ENCODE assay signal across 11 cellular contexts in genomic region chr10:30804478-30805055, GRCh38.
A peak's percentile ranks its signal among the peaks of the same experiment; 100 is the strongest.
DNase-seq lines count a peak whose midpoint lies in the region; ATAC-seq and TF ChIP-seq lines count a peak whose summit lies in the region.
"Had no signal": no experiment of that assay in that cellular context is flagged by ENCODE, and none has a peak within 500 bp of the region (broad histone marks: within the 10 kb centered on the region; RNA-seq: fewer than 3 reads in every experiment).

No MANE protein-coding gene starts in this region.

- WGBS in esophagus, 2 donors = 34 to 54% methylated on average over 7 of the region's 7 CpGs

- ATAC-seq in lower lobe of right lung (peak; percentile 47 to 49), GM21423 (IDR thresholded peaks at IDR 0.05; ENCODE audit: unreplicated experiment) (no peak), HG02623 (IDR thresholded peaks at IDR 0.05; ENCODE audit: unreplicated experiment) (no peak)

- H3K27me3 ChIP-seq in esophagus (ENCODE audit: control insufficient read depth in 1 of 2, insufficient read depth in 2 of 2, low read length in 2 of 2) (no peaks in the 10 kb centered on the region), lower lobe of right lung (ENCODE audit: low read depth) (no peaks in the 10 kb centered on the region), stomach smooth muscle (ENCODE audit: control insufficient read depth in 1 of 2, insufficient read depth in 2 of 2, low read length in 2 of 2) (no peaks in the 10 kb centered on the region), colonic mucosa (no peaks in the 10 kb centered on the region)
- H3K27me3 ChIP-seq: dorsolateral prefrontal cortex had no signal

- H3K36me3 ChIP-seq in esophagus (ENCODE audit: control insufficient read depth in 2 of 2, insufficient read depth in 2 of 2, low read length in 1 of 2) = no peaks in the 10 kb centered on the region
- no peaks in the 10 kb centered on the region for H3K36me3 ChIP-seq in lower lobe of right lung
- H3K36me3 ChIP-seq in stomach smooth muscle (ENCODE audit: control insufficient read depth in 2 of 2, insufficient read depth in 2 of 2, low read length in 2 of 2) = no peaks in the 10 kb centered on the region
- no peaks in the 10 kb centered on the region for H3K36me3 ChIP-seq in colonic mucosa

- H3K4me1 ChIP-seq in esophagus (ENCODE audit: control insufficient read depth in 2 of 2, insufficient read depth in 2 of 2, low read length in 1 of 2) (peaks cover 4% of the 10 kb centered on the region in 2 donors), lower lobe of right lung (no peaks in the 10 kb centered on the region), stomach smooth muscle (ENCODE audit: control insufficient read depth, insufficient read depth, low read length) (peaks cover 22% of the 10 kb centered on the region), colonic mucosa (no peaks in the 10 kb centered on the region)

- H3K9me3 ChIP-seq in esophagus (ENCODE audit: control insufficient read depth in 2 of 2, insufficient read depth in 1 of 2, low read depth in 1 of 2, low read length in 1 of 2) (peaks cover 0 to 2% of the 10 kb centered on the region in 2 donors), lower lobe of right lung (no peaks in the 10 kb centered on the region), stomach smooth muscle (ENCODE audit: control insufficient read depth in 2 of 2, low read length in 2 of 2) (no peaks in the 10 kb centered on the region), colonic mucosa (no peaks in the 10 kb centered on the region)

- DNase-seq in HFF-Myc (ENCODE audit: extremely low read depth, low read depth) = peak; percentile 86
- DNase-seq in lower lobe of right lung = no peak
- no peak for DNase-seq in colonic mucosa
- DNase-seq in A172 (ENCODE audit: low spot score) = no peak
- DNase-seq: dorsolateral prefrontal cortex, NCI-H2227 treated with DMSO at 0.1 percent for 48 hours had no signal

- intact Hi-C loops in lower lobe of right lung (cut with DNase I) (no loop called here), colonic mucosa (cut with DNase I) (no loop called here)

- H3K27ac ChIP-seq in esophagus (ENCODE audit: low read depth in 2 of 2, low read length in 1 of 2) = peak overlapping the region; percentile 40 to 63
- peak overlapping the region; percentile 19 for H3K27ac ChIP-seq in lower lobe of right lung
- peak overlapping the region; percentile 46 for H3K27ac ChIP-seq in stomach smooth muscle (ENCODE audit: low read length)
- no peak overlapping the region for H3K27ac ChIP-seq in colonic mucosa
- H3K27ac ChIP-seq: dorsolateral prefrontal cortex had no signal

- no peak for TF ChIP-seq CTCF in HFF-Myc (IDR thresholded peaks at IDR 0.05; ENCODE audit: low read depth, low read length, missing control alignments)
- TF ChIP-seq CTCF in lower lobe of right lung (IDR thresholded peaks at IDR 0.05) = no peak
- TF ChIP-seq CTCF in colonic mucosa (IDR thresholded peaks at IDR 0.05) = no peak

- H3K9ac ChIP-seq in stomach smooth muscle (ENCODE audit: low read length in 2 of 2) = peak overlapping the region in 1 of 2 donors; percentile 24
- H3K9ac ChIP-seq in colonic mucosa (ENCODE audit: low read depth in 2 of 2, low read length in 2 of 2) = no peak overlapping the region

- H3K4me3 ChIP-seq in HFF-Myc (replicated peaks; ENCODE audit: low read depth, low read length) (no peak overlapping the region), esophagus (ENCODE audit: low read depth in 1 of 2, low read length in 2 of 2) (no peak overlapping the region), lower lobe of right lung (no peak overlapping the region), stomach smooth muscle (ENCODE audit: low read length in 2 of 2) (peak overlapping the region; percentile 8 to 20), colonic mucosa (no peak overlapping the region)
- H3K4me3 ChIP-seq: dorsolateral prefrontal cortex, smooth muscle cell had no signal

Comparison
In these comparisons a context has a peak if more than half of its experiments do, and no peak if none do; other contexts are left out.
1. H3K4me3 ChIP-seq: peak in stomach smooth muscle (2 of 2); none in HFF-Myc (single experiment), esophagus (0 of 2), lower lobe of right lung (single experiment) and colonic mucosa (single experiment).
2. ATAC-seq: peak in lower lobe of right lung (2 of 2); none in GM21423 (single experiment) and HG02623 (single experiment).